Comparison of ENCODE assay signal across 13 cellular contexts in the genomic region with DNA sequence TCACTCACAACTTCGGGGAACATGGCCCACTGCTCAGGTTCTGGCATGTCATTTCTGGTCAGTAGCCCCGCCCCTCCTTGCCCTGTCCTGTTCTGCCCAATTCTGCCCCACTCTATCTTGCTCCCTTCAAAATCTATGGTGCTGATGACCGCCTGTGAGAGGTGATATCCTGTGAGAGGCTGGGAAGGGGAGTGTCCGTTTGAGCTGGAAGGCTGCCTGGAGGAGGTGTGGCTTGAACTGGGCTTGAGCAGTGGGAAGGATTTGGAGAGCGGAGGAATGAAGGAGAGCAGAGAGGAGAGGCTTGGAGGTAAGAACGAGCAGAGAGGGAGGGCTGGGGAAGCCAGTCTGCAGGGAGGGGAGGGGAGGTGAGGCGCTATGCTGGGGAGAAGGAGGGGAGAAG.
DNase-seq lines count a peak whose midpoint lies in the region; TF ChIP-seq lines count a peak whose summit lies in the region.
"Had no signal": no experiment of that assay in that cellular context is flagged by ENCODE, and none has a peak within 500 bp of the region (broad histone marks: within the 10 kb centered on the region; RNA-seq: fewer than 3 reads in every experiment).

No MANE protein-coding gene starts in this region.

- peak; percentile 14 for DNase-seq in EL
- DNase-seq in MG63, result peak; percentile 68
- DNase-seq in epithelial cell of esophagus (ENCODE audit: low read depth), result peak; percentile 59
- no peak for DNase-seq in neural crest cell (ENCODE audit: low read depth, low spot score)
- DNase-seq in HAP-1 (ENCODE audit: low spot score in 2 of 2), result no peak
- DNase-seq in foreskin melanocyte, result no peak
- DNase-seq in SHP77 treated with DMSO at 0.1 percent for 48 hours (lab: John Stamatoyannopoulos, UW), result no peak
- DNase-seq in activated CD8-positive, alpha-beta memory T cell treated with anti-CD3 and anti-CD28 coated beads, Interleukin-2, amount 50 U/mL, for 48 hours, result no peak
- DNase-seq: activated CD4-positive, CD25-positive, alpha-beta regulatory T cell; activated T-cell treated with anti-CD3 and anti-CD28 coated beads, Interleukin-2, amount 50 U/mL, for 72 hours; left colon; NCI-H446 treated with DMSO at 0.1 percent for 48 hours; SJCRH30 had no signal

- no peaks in the 10 kb centered on the region for H3K9me3 Mint-ChIP-seq in neural crest cell
- H3K9me3 Mint-ChIP-seq: activated T-cell treated with anti-CD3 and anti-CD28 coated beads, Interleukin-2, amount 50 U/mL, for 72 hours had no signal

- H3K27me3 ChIP-seq in MG63 (no peaks in the 10 kb centered on the region), HAP-1 (ENCODE audit: low read depth) (no peaks in the 10 kb centered on the region)
- H3K27me3 ChIP-seq: SJCRH30 had no signal

- H3K4me3 ChIP-seq in MG63 (no peak overlapping the region), epithelial cell of esophagus (ENCODE audit: low read length) (no peak overlapping the region), HAP-1 (no peak overlapping the region)
- H3K4me3 ChIP-seq: SJCRH30 had no signal

- in situ Hi-C loops in HAP-1 (cut with MboI; ENCODE audit: low sequenced_read_pairs), result no loop called here

- H3K4me1 Mint-ChIP-seq in neural crest cell, result peaks cover 66% of the 10 kb centered on the region

- H3K36me3 ChIP-seq in MG63 (no peaks in the 10 kb centered on the region), HAP-1 (replicated peaks) (no peaks in the 10 kb centered on the region)
- H3K36me3 ChIP-seq: SJCRH30 had no signal

- peak overlapping the region; percentile 76 for H3K27ac Mint-ChIP-seq in neural crest cell (ENCODE audit: unreplicated experiment)
- H3K27ac Mint-ChIP-seq: activated T-cell treated with anti-CD3 and anti-CD28 coated beads, Interleukin-2, amount 50 U/mL, for 72 hours had no signal

- no peak for TF ChIP-seq CTCF in epithelial cell of esophagus (IDR thresholded peaks at IDR 0.05; ENCODE audit: insufficient read depth, low read depth, low read length, missing control alignments)
- no peak for TF ChIP-seq CTCF in neural crest cell (conservative IDR thresholded peaks at IDR 0.05)

- H3K4me1 ChIP-seq in HAP-1, result no peaks in the 10 kb centered on the region
- H3K4me1 ChIP-seq: SJCRH30 had no signal

- H3K36me3 Mint-ChIP-seq in neural crest cell (ENCODE audit: low read depth), result no peaks in the 10 kb centered on the region

- peaks cover 8% of the 10 kb centered on the region for H3K27me3 Mint-ChIP-seq in neural crest cell (ENCODE audit: low read depth)

- H3K9me3 ChIP-seq in MG63, result no peaks in the 10 kb centered on the region
- no peaks in the 10 kb centered on the region for H3K9me3 ChIP-seq in HAP-1
- H3K9me3 ChIP-seq: SJCRH30 had no signal

- no peak overlapping the region for H3K4me3 Mint-ChIP-seq in neural crest cell
- H3K4me3 Mint-ChIP-seq: activated T-cell treated with anti-CD3 and anti-CD28 coated beads, Interleukin-2, amount 50 U/mL, for 72 hours had no signal

Comparison
In these comparisons a context has a peak if more than half of its experiments do, and no peak if none do; other contexts are left out.
1. DNase-seq: peak in EL (single experiment), MG63 (single experiment) and epithelial cell of esophagus (single experiment); none in neural crest cell (single experiment), HAP-1 (0 of 2), foreskin melanocyte (single experiment), SHP77 treated with DMSO at 0.1 percent for 48 hours (single experiment) and activated CD8-positive, alpha-beta memory T cell treated with anti-CD3 and anti-CD28 coated beads, Interleukin-2, amount 50 U/mL, for 48 hours (single experiment).